1 cellular context compared by ENCODE assay signal in the genomic region with DNA sequence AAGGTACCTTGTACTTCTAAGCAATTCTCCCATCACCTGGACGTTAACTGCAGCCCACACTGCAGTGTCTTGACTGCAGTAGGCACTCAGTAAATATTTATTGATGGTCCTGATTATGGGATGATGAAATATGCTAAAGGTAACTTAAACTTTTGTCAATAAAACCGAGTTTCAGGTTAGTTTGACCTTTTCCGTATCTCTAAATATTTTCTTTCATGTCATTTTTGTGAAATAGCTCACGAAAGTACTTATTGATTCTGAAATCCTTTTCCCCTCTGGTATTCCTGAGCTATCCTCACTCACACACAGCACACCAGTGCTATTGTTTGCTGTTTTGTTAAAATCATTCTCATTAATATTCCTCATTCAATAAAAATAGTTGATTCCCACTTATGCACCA.
A peak's percentile ranks its signal among the peaks of the same experiment; 100 is the strongest.
TF ChIP-seq lines count a peak whose summit lies in the region.

No MANE protein-coding gene starts in this region.

TF ChIP-seq in HepG2, 621 proteins besides CTCF, POLR2A, EP300 and RAD21 (continued from another document and continues in another):
- no peak for TF ChIP-seq ZNF562 (CRISPR knock-in tag; IDR thresholded peaks at IDR 0.05; ENCODE audit: borderline replicate concordance)
- no peak for TF ChIP-seq ZBTB26 (CRISPR knock-in tag; IDR thresholded peaks at IDR 0.05; ENCODE audit: borderline replicate concordance)
- TF ChIP-seq ZNF607 (CRISPR knock-in tag; IDR thresholded peaks at IDR 0.05; ENCODE audit: borderline replicate concordance) = no peak
- no peak for TF ChIP-seq ZNF547 (CRISPR knock-in tag; IDR thresholded peaks at IDR 0.05)
- peak; percentile 98 for TF ChIP-seq HDAC2 (CRISPR knock-in tag; IDR thresholded peaks at IDR 0.05)
- TF ChIP-seq HMG20A (CRISPR knock-in tag; IDR thresholded peaks at IDR 0.05; ENCODE audit: borderline replicate concordance) = peak; percentile 98
- TF ChIP-seq SNAI1 (CRISPR knock-in tag; IDR thresholded peaks at IDR 0.05; ENCODE audit: borderline replicate concordance) = no peak
- no peak for TF ChIP-seq POLR2AphosphoS5 (IDR thresholded peaks at IDR 0.05; ENCODE audit: low read depth, low read length)
- no peak for TF ChIP-seq SNAPC4 (CRISPR knock-in tag; IDR thresholded peaks at IDR 0.05)
- no peak for TF ChIP-seq ZNF530 (CRISPR knock-in tag; IDR thresholded peaks at IDR 0.05; ENCODE audit: low read depth)
- TF ChIP-seq, protein P1, sequence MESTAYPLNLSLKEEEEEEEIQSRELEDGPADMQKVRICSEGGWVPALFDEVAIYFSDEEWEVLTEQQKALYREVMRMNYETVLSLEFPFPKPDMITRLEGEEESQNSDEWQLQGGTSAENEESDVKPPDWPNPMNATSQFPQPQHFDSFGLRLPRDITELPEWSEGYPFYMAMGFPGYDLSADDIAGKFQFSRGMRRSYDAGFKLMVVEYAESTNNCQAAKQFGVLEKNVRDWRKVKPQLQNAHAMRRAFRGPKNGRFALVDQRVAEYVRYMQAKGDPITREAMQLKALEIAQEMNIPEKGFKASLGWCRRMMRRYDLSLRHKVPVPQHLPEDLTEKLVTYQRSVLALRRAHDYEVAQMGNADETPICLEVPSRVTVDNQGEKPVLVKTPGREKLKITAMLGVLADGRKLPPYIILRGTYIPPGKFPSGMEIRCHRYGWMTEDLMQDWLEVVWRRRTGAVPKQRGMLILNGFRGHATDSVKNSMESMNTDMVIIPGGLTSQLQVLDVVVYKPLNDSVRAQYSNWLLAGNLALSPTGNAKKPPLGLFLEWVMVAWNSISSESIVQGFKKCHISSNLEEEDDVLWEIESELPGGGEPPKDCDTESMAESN (CRISPR knock-in tag; conservative IDR thresholded peaks at IDR 0.05) = peak; percentile 60; the same call in 1 of the 2 replicates
- no peak for TF ChIP-seq ZC3H4 (CRISPR knock-in tag; IDR thresholded peaks at IDR 0.05; ENCODE audit: borderline replicate concordance)
- TF ChIP-seq ZNF713 (CRISPR knock-in tag; IDR thresholded peaks at IDR 0.05) = no peak
- peak; percentile 37; the same call in 1 of the 2 replicates for TF ChIP-seq HOXA3 (CRISPR knock-in tag; IDR thresholded peaks at IDR 0.05)
- TF ChIP-seq SRY (CRISPR knock-in tag; IDR thresholded peaks at IDR 0.05) = no peak
- TF ChIP-seq U2AF2 (IDR thresholded peaks at IDR 0.05; ENCODE audit: low read depth, low read length) = no peak
- TF ChIP-seq ISL2 (CRISPR knock-in tag; IDR thresholded peaks at IDR 0.05) = peak; percentile 99
- TF ChIP-seq ETS1 (CRISPR knock-in tag; IDR thresholded peaks at IDR 0.05) = no peak
- TF ChIP-seq, protein P2, sequence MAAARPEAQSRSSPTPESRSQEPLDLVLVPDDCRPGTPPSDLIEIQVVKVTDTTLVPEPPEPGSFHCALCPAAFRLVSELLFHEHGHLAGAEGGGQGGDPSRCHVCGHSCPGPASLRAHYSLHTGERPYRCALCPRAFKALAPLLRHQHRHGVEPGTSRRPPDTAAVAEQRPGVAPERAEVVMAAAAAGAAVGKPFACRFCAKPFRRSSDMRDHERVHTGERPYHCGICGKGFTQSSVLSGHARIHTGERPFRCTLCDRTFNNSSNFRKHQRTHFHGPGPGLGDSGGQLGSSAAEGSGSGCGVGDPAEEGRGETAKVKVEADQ (CRISPR knock-in tag; IDR thresholded peaks at IDR 0.05; ENCODE audit: borderline replicate concordance) = no peak; the same call in 1 of the 2 replicates
- TF ChIP-seq SKI (IDR thresholded peaks at IDR 0.05; ENCODE audit: partially characterized antibody) = peak; percentile 65
- peak; percentile 94 for TF ChIP-seq HOMEZ (CRISPR knock-in tag; IDR thresholded peaks at IDR 0.05; ENCODE audit: low read depth)
- TF ChIP-seq IRF9 (CRISPR knock-in tag; IDR thresholded peaks at IDR 0.05; ENCODE audit: borderline replicate concordance) = no peak
- no peak for TF ChIP-seq AGO2 (optimal IDR thresholded peaks at IDR 0.05; ENCODE audit: low read depth, low read length)
- TF ChIP-seq, protein P3, sequence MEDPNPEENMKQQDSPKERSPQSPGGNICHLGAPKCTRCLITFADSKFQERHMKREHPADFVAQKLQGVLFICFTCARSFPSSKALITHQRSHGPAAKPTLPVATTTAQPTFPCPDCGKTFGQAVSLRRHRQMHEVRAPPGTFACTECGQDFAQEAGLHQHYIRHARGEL (CRISPR knock-in tag; IDR thresholded peaks at IDR 0.05) = no peak
- TF ChIP-seq JDP2 (CRISPR knock-in tag; IDR thresholded peaks at IDR 0.05; ENCODE audit: borderline replicate concordance) = no peak
- TF ChIP-seq ZBTB7B (CRISPR knock-in tag; IDR thresholded peaks at IDR 0.05) = peak; percentile 84
- TF ChIP-seq ZBTB20 (CRISPR knock-in tag; IDR thresholded peaks at IDR 0.05; ENCODE audit: borderline replicate concordance, low read depth) = no peak
- TF ChIP-seq ZBTB2 (CRISPR knock-in tag; IDR thresholded peaks at IDR 0.05; ENCODE audit: low read depth) = no peak
- TF ChIP-seq ZNF510 (CRISPR knock-in tag; IDR thresholded peaks at IDR 0.05; ENCODE audit: low read depth) = no peak
- TF ChIP-seq PREB (CRISPR knock-in tag; IDR thresholded peaks at IDR 0.05) = no peak
- TF ChIP-seq ELF4 (CRISPR knock-in tag; IDR thresholded peaks at IDR 0.05; ENCODE audit: borderline replicate concordance) = peak; percentile 51; the same call in 1 of the 2 replicates
- TF ChIP-seq ZNF33B (CRISPR knock-in tag; IDR thresholded peaks at IDR 0.05) = no peak
- TF ChIP-seq PHF21A (CRISPR knock-in tag; IDR thresholded peaks at IDR 0.05) = peak; percentile 62
- TF ChIP-seq MAFG (CRISPR knock-in tag; IDR thresholded peaks at IDR 0.05) = no peak
- no peak; the same call in 1 of the 2 replicates for TF ChIP-seq SMARCC2 (IDR thresholded peaks at IDR 0.05)
- no peak for TF ChIP-seq REL (CRISPR knock-in tag; conservative IDR thresholded peaks at IDR 0.05)
- no peak for TF ChIP-seq MAFF (IDR thresholded peaks at IDR 0.05; ENCODE audit: low read depth, low read length)
- TF ChIP-seq, protein P4, sequence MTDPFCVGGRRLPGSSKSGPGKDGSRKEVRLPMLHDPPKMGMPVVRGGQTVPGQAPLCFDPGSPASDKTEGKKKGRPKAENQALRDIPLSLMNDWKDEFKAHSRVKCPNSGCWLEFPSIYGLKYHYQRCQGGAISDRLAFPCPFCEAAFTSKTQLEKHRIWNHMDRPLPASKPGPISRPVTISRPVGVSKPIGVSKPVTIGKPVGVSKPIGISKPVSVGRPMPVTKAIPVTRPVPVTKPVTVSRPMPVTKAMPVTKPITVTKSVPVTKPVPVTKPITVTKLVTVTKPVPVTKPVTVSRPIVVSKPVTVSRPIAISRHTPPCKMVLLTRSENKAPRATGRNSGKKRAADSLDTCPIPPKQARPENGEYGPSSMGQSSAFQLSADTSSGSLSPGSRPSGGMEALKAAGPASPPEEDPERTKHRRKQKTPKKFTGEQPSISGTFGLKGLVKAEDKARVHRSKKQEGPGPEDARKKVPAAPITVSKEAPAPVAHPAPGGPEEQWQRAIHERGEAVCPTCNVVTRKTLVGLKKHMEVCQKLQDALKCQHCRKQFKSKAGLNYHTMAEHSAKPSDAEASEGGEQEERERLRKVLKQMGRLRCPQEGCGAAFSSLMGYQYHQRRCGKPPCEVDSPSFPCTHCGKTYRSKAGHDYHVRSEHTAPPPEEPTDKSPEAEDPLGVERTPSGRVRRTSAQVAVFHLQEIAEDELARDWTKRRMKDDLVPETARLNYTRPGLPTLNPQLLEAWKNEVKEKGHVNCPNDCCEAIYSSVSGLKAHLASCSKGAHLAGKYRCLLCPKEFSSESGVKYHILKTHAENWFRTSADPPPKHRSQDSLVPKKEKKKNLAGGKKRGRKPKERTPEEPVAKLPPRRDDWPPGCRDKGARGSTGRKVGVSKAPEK (CRISPR knock-in tag; IDR thresholded peaks at IDR 0.05; ENCODE audit: borderline replicate concordance) = no peak
- no peak; the same call in 1 of the 2 replicates for TF ChIP-seq TOE1 (CRISPR knock-in tag; IDR thresholded peaks at IDR 0.05)
- no peak for TF ChIP-seq ZNF572 (CRISPR knock-in tag; IDR thresholded peaks at IDR 0.05)
- TF ChIP-seq ZNF598 (CRISPR knock-in tag; IDR thresholded peaks at IDR 0.05; ENCODE audit: borderline replicate concordance) = no peak
- TF ChIP-seq FIP1L1 (IDR thresholded peaks at IDR 0.05; ENCODE audit: borderline replicate concordance, insufficient read depth, low read depth, low read length) = no peak
- no peak for TF ChIP-seq ZFP41 (CRISPR knock-in tag; IDR thresholded peaks at IDR 0.05; ENCODE audit: borderline replicate concordance)
- no peak for TF ChIP-seq ZNF850 (CRISPR knock-in tag; conservative IDR thresholded peaks at IDR 0.05)
